ENCODE assay signal across 3 cellular contexts in the genomic region with DNA sequence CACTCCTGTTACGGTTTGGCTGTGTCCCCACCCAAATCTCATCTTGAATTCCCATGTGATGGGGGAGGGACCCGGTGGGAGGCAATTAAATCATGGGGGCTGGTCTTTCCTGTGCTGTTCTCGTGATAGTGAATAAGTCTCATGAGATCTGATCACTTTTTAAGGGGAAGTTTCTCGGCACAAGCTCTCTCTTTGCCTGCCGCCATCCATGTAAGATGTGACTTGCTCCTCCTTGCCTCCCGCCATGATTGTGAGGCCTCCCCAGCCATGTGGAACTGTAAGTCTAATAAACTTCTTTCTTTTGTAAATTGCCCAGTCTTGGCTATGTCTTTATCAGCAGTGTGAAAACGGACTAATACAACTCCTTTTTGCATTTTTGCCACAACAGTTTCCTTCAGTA. TPM values are rescaled to one million over a fixed set of nuclear protein-coding genes. Genes with fewer than 3 reads are reported as not detected.
"Had no signal": no experiment of that assay in that cellular context is flagged by ENCODE, and none has a peak within 500 bp of the region (broad histone marks: within the 10 kb centered on the region; RNA-seq: fewer than 3 reads in every experiment).

No MANE protein-coding gene starts in this region.

RNA-seq across cellular contexts. Expression of gene TCP10L, which starts 54.5 kb away (rescaled TPM):
- total RNA-seq: LHCN-M2, MCF 10A, SJSA1 had no signal
